25 cellular contexts compared by ENCODE assay signal in genomic region chr19:46294475-46294874, GRCh38. TPM values are rescaled to one million over a fixed set of nuclear protein-coding genes. Genes with fewer than 3 reads are reported as not detected.
"Had no signal": no experiment of that assay in that cellular context is flagged by ENCODE, and none has a peak within 500 bp of the region (broad histone marks: within the 10 kb centered on the region; RNA-seq: fewer than 3 reads in every experiment).

No MANE protein-coding gene starts in this region.

- H3K27ac ChIP-seq: left ventricle myocardium inferior, pancreas, prostate gland, skin epidermis, stomach, testis, thyroid gland, transverse colon, upper lobe of left lung, vagina had no signal

- H3K36me3 Mint-ChIP-seq: natural killer cell treated with Interleukin-12 subunit alpha and Interleukin-12 subunit beta and Interleukin-15 and Interleukin-18, amount 100 ng/mL, for 72 hours; stimulated activated naive B cell treated with anti-CD40 and anti-IgM and Interleukin-4, amounts not matched to agents 10 μg/mL and 1 μg/mL and 100 μg/mL, for 72 hours had no signal

- H3K4me3 Mint-ChIP-seq: naive thymus-derived CD4-positive, alpha-beta T cell; natural killer cell treated with Interleukin-12 subunit alpha and Interleukin-12 subunit beta and Interleukin-15 and Interleukin-18, amount 100 ng/mL, for 72 hours; stimulated activated naive B cell treated with anti-CD40 and anti-IgM and Interleukin-4, amounts not matched to agents 10 μg/mL and 1 μg/mL and 100 μg/mL, for 72 hours had no signal

- H3K27ac Mint-ChIP-seq: naive thymus-derived CD4-positive, alpha-beta T cell; natural killer cell treated with Interleukin-12 subunit alpha and Interleukin-12 subunit beta and Interleukin-15 and Interleukin-18, amount 100 ng/mL, for 72 hours; stimulated activated naive B cell treated with anti-CD40 and anti-IgM and Interleukin-4, amounts not matched to agents 10 μg/mL and 1 μg/mL and 100 μg/mL, for 72 hours had no signal

- H3K36me3 ChIP-seq: left ventricle myocardium inferior, pancreas, prostate gland, stomach, thyroid gland, transverse colon, upper lobe of left lung, vagina had no signal

- H3K4me3 ChIP-seq: left ventricle myocardium inferior, lung, mucosa of descending colon, pancreas, prostate gland, skin epidermis, stomach, testis, thyroid gland, transverse colon, upper lobe of left lung, vagina had no signal

- H3K9me3 ChIP-seq: pancreas, prostate gland, testis, thyroid gland, vagina had no signal

- H3K9me3 Mint-ChIP-seq: natural killer cell treated with Interleukin-12 subunit alpha and Interleukin-12 subunit beta and Interleukin-15 and Interleukin-18, amount 100 ng/mL, for 72 hours had no signal

- DNase-seq: islet precursor cell; left ventricle myocardium inferior; midbrain; mucosa of descending colon; naive thymus-derived CD4-positive, alpha-beta T cell; pancreas; posterior cingulate gyrus; retina; stimulated activated CD4-positive, alpha-beta T cell treated with anti-CD3 and anti-CD28 coated beads, Interleukin-12 subunit alpha, Interleukin-12 subunit beta, amount 100 ng/mL, for 4 hours; stimulated activated CD4-positive, alpha-beta T cell treated with anti-CD3 and anti-CD28 coated beads, Interleukin-15, amount 100 ng/mL, for 24 hours; stimulated activated CD4-positive, alpha-beta T cell treated with anti-CD3 and anti-CD28 coated beads, Interleukin-2, amount 100 ng/mL, for 24 hours; stimulated activated CD4-positive, alpha-beta T cell treated with anti-CD3 and anti-CD28 coated beads, Interleukin-4, amount 100 ng/mL, for 1 hour; stimulated activated naive B cell treated with anti-CD40 and anti-IgM and Interleukin-4, amounts not matched to agents 10 μg/mL and 1 μg/mL and 100 μg/mL, for 72 hours; stimulated activated naive CD8-positive, alpha-beta T cell treated with anti-CD3 and anti-CD28 coated beads, Interleukin-15, Interleukin-2, amounts not matched to agents 100 U/mL and 50 U/mL, for 24 hours; stomach; testis; thyroid gland; transverse colon; upper lobe of left lung had no signal

RNA-seq across cellular contexts. Expression of gene HIF3A, which starts 2.4 kb away (rescaled TPM):
- total RNA-seq: myocyte; naive thymus-derived CD4-positive, alpha-beta T cell; natural killer cell treated with Interleukin-12 subunit alpha and Interleukin-12 subunit beta and Interleukin-15 and Interleukin-18, amount 100 ng/mL, for 72 hours had no signal
